In genomic region chr14:86510503-86510902, GRCh38 we compare ENCODE assay signal across 16 cellular contexts.
"Had no signal": no experiment of that assay in that cellular context is flagged by ENCODE, and none has a peak within 500 bp of the region (broad histone marks: within the 10 kb centered on the region; RNA-seq: fewer than 3 reads in every experiment).

No MANE protein-coding gene starts in this region.

- H3K4me3 Mint-ChIP-seq: activated B cell treated with CpG ODN at 0.5 μM for 24 hours; activated CD8-positive, alpha-beta T cell treated with anti-CD3 and anti-CD28 coated beads, Interleukin-2, amount 10 ng/mL, durations not matched to agents 7 days and 5 days; activated naive CD8-positive, alpha-beta T cell treated with anti-CD3 and anti-CD28 coated beads, Interleukin-2, amount 10 ng/mL, durations not matched to agents 7 days and 5 days; naive B cell; T-helper 2 cell treated with Interferon-gamma antibody and Interleukin-4, amounts not matched to agents 5 μg/mL and 100 μg/mL, for 36 hours had no signal

- ATAC-seq: activated CD8-positive, alpha-beta T cell treated with anti-CD3 and anti-CD28 coated beads, Interleukin-2, amount 10 ng/mL, durations not matched to agents 7 days and 5 days had no signal

- H3K4me1 Mint-ChIP-seq: activated B cell treated with CpG ODN at 0.5 μM for 24 hours; activated naive CD8-positive, alpha-beta T cell treated with anti-CD3 and anti-CD28 coated beads, Interleukin-2, amount 10 ng/mL, durations not matched to agents 7 days and 5 days; naive B cell had no signal

- H3K9me3 Mint-ChIP-seq: activated B cell treated with CpG ODN at 0.5 μM for 24 hours; activated naive CD8-positive, alpha-beta T cell treated with anti-CD3 and anti-CD28 coated beads, Interleukin-2, amount 10 ng/mL, durations not matched to agents 7 days and 5 days; naive B cell; T-helper 2 cell treated with Interferon-gamma antibody and Interleukin-4, amounts not matched to agents 5 μg/mL and 100 μg/mL, for 36 hours had no signal

- H3K27ac Mint-ChIP-seq: activated B cell treated with CpG ODN at 0.5 μM for 24 hours; activated CD8-positive, alpha-beta T cell treated with anti-CD3 and anti-CD28 coated beads, Interleukin-2, amount 10 ng/mL, durations not matched to agents 7 days and 5 days; activated naive CD8-positive, alpha-beta T cell treated with anti-CD3 and anti-CD28 coated beads, Interleukin-2, amount 10 ng/mL, durations not matched to agents 7 days and 5 days; naive B cell; T-helper 2 cell treated with Interferon-gamma antibody and Interleukin-4, amounts not matched to agents 5 μg/mL and 100 μg/mL, for 36 hours had no signal

- H3K27me3 Mint-ChIP-seq: activated B cell treated with CpG ODN at 0.5 μM for 24 hours; activated naive CD8-positive, alpha-beta T cell treated with anti-CD3 and anti-CD28 coated beads, Interleukin-2, amount 10 ng/mL, durations not matched to agents 7 days and 5 days; naive B cell had no signal

- DNase-seq: activated B cell treated with CpG ODN at 0.5 μM for 24 hours; activated CD4-positive, alpha-beta T cell treated with anti-CD3 and anti-CD28 coated beads for 48 hours; activated CD8-positive, alpha-beta memory T cell treated with anti-CD3 and anti-CD28 coated beads, Interleukin-2, amount 50 U/mL, for 4 hours; activated CD8-positive, alpha-beta T cell treated with anti-CD3 and anti-CD28 coated beads, Interleukin-2, amount 10 ng/mL, durations not matched to agents 7 days and 5 days; activated naive CD8-positive, alpha-beta T cell treated with anti-CD3 and anti-CD28 coated beads, Interleukin-2, amount 10 ng/mL, durations not matched to agents 7 days and 5 days; dermis blood vessel endothelial cell; hypothalamus; kidney; naive B cell; SJCRH30; small intestine; stimulated activated CD4-positive, alpha-beta T cell treated with anti-CD3 and anti-CD28 coated beads, Interleukin-4, amount 100 ng/mL, for 24 hours; stimulated activated naive CD4-positive, alpha-beta T cell; SW 1271; tibial artery had no signal

- H3K36me3 Mint-ChIP-seq: activated naive CD8-positive, alpha-beta T cell treated with anti-CD3 and anti-CD28 coated beads, Interleukin-2, amount 10 ng/mL, durations not matched to agents 7 days and 5 days; naive B cell had no signal
